ENCODE assay signal across 12 cellular contexts in genomic region chrX:40278340-40279090, GRCh38.
DNase-seq lines count a peak whose midpoint lies in the region; ATAC-seq and TF ChIP-seq lines count a peak whose summit lies in the region.
"Had no signal": no experiment of that assay in that cellular context is flagged by ENCODE, and none has a peak within 500 bp of the region (broad histone marks: within the 10 kb centered on the region; RNA-seq: fewer than 3 reads in every experiment).

No MANE protein-coding gene starts in this region.

- no peak overlapping the region for H3K4me3 ChIP-seq in osteoblast (ENCODE audit: insufficient read depth, low read length)
- no peak overlapping the region for H3K4me3 ChIP-seq in ascending aorta
- H3K4me3 ChIP-seq in sigmoid colon = no peak overlapping the region
- H3K4me3 ChIP-seq: HAP-1, suprapubic skin had no signal

- H3K27ac Mint-ChIP-seq in activated naive CD4-positive, alpha-beta T cell treated with anti-CD3 and anti-CD28 coated beads for 36 hours = no peak overlapping the region
- H3K27ac Mint-ChIP-seq: progenitor cell of endocrine pancreas had no signal

- TF ChIP-seq CTCF in osteoblast (IDR thresholded peaks at IDR 0.05; ENCODE audit: extremely low read depth, low read depth, low read length) = no peak
- no peak for TF ChIP-seq CTCF in ascending aorta (IDR thresholded peaks at IDR 0.05)
- no peak for TF ChIP-seq CTCF in sigmoid colon (IDR thresholded peaks at IDR 0.05)

- TF ChIP-seq POLR2A in sigmoid colon (IDR thresholded peaks at IDR 0.05) = no peak

- H3K4me2 ChIP-seq in osteoblast (ENCODE audit: insufficient read depth, low read length) = no peak overlapping the region

- peaks cover 4% of the 10 kb centered on the region for H3K9me3 ChIP-seq in osteoblast (ENCODE audit: low read depth, low read length)
- H3K9me3 ChIP-seq in ascending aorta = peaks cover 0 to 9% of the 10 kb centered on the region in 2 donors
- H3K9me3 ChIP-seq in sigmoid colon = no peaks in the 10 kb centered on the region
- H3K9me3 ChIP-seq: HAP-1, suprapubic skin had no signal

- H3K9me3 Mint-ChIP-seq in activated naive CD4-positive, alpha-beta T cell treated with anti-CD3 and anti-CD28 coated beads for 36 hours = peaks cover 5% of the 10 kb centered on the region

- no peaks in the 10 kb centered on the region for H3K79me2 ChIP-seq in osteoblast (ENCODE audit: insufficient read depth, low read length)

- no peak overlapping the region for H3K27ac ChIP-seq in osteoblast (ENCODE audit: low read depth, low read length)
- no peak overlapping the region for H3K27ac ChIP-seq in ascending aorta
- H3K27ac ChIP-seq in sigmoid colon = no peak overlapping the region
- H3K27ac ChIP-seq: suprapubic skin had no signal

- peak; percentile 91 for DNase-seq in DMS53 (lab: John Stamatoyannopoulos, UW)
- peak; percentile 27 for DNase-seq in activated CD4-positive, alpha-beta T cell treated with anti-CD3 and anti-CD28 coated beads for 1 hour
- DNase-seq in activated naive CD4-positive, alpha-beta T cell treated with anti-CD3 and anti-CD28 coated beads for 36 hours = peak; percentile 31
- peak; percentile 30 for DNase-seq in osteoblast (ENCODE audit: insufficient read length, low spot score, missing footprints)
- no peak for DNase-seq in NCI-H510A (lab: John Stamatoyannopoulos, UW)
- no peak for DNase-seq in ascending aorta (ENCODE audit: low spot score in 2 of 2)
- DNase-seq in sigmoid colon = no peak
- DNase-seq: kidney had no signal

- no peak overlapping the region for H3K4me3 Mint-ChIP-seq in activated naive CD4-positive, alpha-beta T cell treated with anti-CD3 and anti-CD28 coated beads for 36 hours

- H3K27me3 ChIP-seq in osteoblast (ENCODE audit: insufficient read depth, low read length) (peaks cover 10% of the 10 kb centered on the region), ascending aorta (no peaks in the 10 kb centered on the region), sigmoid colon (no peaks in the 10 kb centered on the region)
- H3K27me3 ChIP-seq: suprapubic skin had no signal

- H2AFZ ChIP-seq in osteoblast (ENCODE audit: low read length) = no peak overlapping the region

- no peak for ATAC-seq in HG02870 (IDR thresholded peaks at IDR 0.05; ENCODE audit: unreplicated experiment)

- intact Hi-C loops in activated naive CD4-positive, alpha-beta T cell treated with anti-CD3 and anti-CD28 coated beads for 36 hours (cut with micrococcal nuclease) = no loop called here
- intact Hi-C loops in ascending aorta (cut with DNase I) = no loop called here
- intact Hi-C loops in sigmoid colon (cut with DNase I) = no loop called here

- peaks cover 11% of the 10 kb centered on the region for H3K4me1 ChIP-seq in osteoblast (ENCODE audit: insufficient read depth, low read length)
- H3K4me1 ChIP-seq in ascending aorta = no peaks in the 10 kb centered on the region
- H3K4me1 ChIP-seq in sigmoid colon = peaks cover 0 to 11% (median 1%) of the 10 kb centered on the region in 4 donors
- H3K4me1 ChIP-seq: HAP-1, suprapubic skin had no signal

- H3K36me3 ChIP-seq in osteoblast (ENCODE audit: insufficient read depth, low read length) (no peaks in the 10 kb centered on the region), ascending aorta (no peaks in the 10 kb centered on the region), sigmoid colon (no peaks in the 10 kb centered on the region)
- H3K36me3 ChIP-seq: HAP-1, suprapubic skin had no signal

- H3K27me3 Mint-ChIP-seq in activated naive CD4-positive, alpha-beta T cell treated with anti-CD3 and anti-CD28 coated beads for 36 hours (ENCODE audit: low read depth) = no peaks in the 10 kb centered on the region

- no peaks in the 10 kb centered on the region for H4K20me1 ChIP-seq in osteoblast (ENCODE audit: insufficient read depth, low read length)

- WGBS in sigmoid colon, 2 donors = 55 to 62% methylated on average over 10 of the region's 10 CpGs

- H3K36me3 Mint-ChIP-seq in activated naive CD4-positive, alpha-beta T cell treated with anti-CD3 and anti-CD28 coated beads for 36 hours (ENCODE audit: low read depth) = no peaks in the 10 kb centered on the region

- H3K4me1 Mint-ChIP-seq in activated naive CD4-positive, alpha-beta T cell treated with anti-CD3 and anti-CD28 coated beads for 36 hours (ENCODE audit: low read depth) = peaks cover 12% of the 10 kb centered on the region

- no peak for TF ChIP-seq EP300 in sigmoid colon (IDR thresholded peaks at IDR 0.05)

- CTCF ChIA-PET in activated naive CD4-positive, alpha-beta T cell treated with anti-CD3 and anti-CD28 coated beads for 36 hours (lab: Charles Lee) = no interaction called here

Comparison
In these comparisons a context has a peak if more than half of its experiments do, and no peak if none do; other contexts are left out.
1. DNase-seq: peak in DMS53 (single experiment), activated CD4-positive, alpha-beta T cell treated with anti-CD3 and anti-CD28 coated beads for 1 hour (single experiment), activated naive CD4-positive, alpha-beta T cell treated with anti-CD3 and anti-CD28 coated beads for 36 hours (single experiment) and osteoblast (single experiment); none in NCI-H510A (single experiment), ascending aorta (0 of 2) and sigmoid colon (single experiment).